ENCODE assay signal across 22 cellular contexts in genomic region chr6:162603231-162603630, GRCh38.
"Had no signal": no experiment of that assay in that cellular context is flagged by ENCODE, and none has a peak within 500 bp of the region (broad histone marks: within the 10 kb centered on the region; RNA-seq: fewer than 3 reads in every experiment).

No MANE protein-coding gene starts in this region.

- H3K36me3 Mint-ChIP-seq: immature natural killer cell, mesothelial cell of epicardium had no signal

- H3K36me3 ChIP-seq: esophagus muscularis mucosa, gastrocnemius medialis, heart left ventricle, left lung, lower lobe of right lung had no signal

- H3K27ac Mint-ChIP-seq: immature natural killer cell, mesothelial cell of epicardium, naive B cell had no signal

- H3K9me3 ChIP-seq: esophagus muscularis mucosa, gastrocnemius medialis, heart left ventricle, left lung, lower lobe of right lung, mucosa of descending colon had no signal

- H3K4me3 ChIP-seq: coronary artery, esophagus muscularis mucosa, gastrocnemius medialis, heart left ventricle, hepatocyte, left lung, lower lobe of right lung, mucosa of descending colon had no signal

- H3K27ac ChIP-seq: coronary artery, dorsolateral prefrontal cortex, esophagus muscularis mucosa, foreskin keratinocyte, gastrocnemius medialis, heart left ventricle, hepatocyte, left lung, lower lobe of right lung had no signal

- H3K4me1 Mint-ChIP-seq: immature natural killer cell, mesothelial cell of epicardium, naive B cell had no signal

- DNase-seq: dermis blood vessel endothelial cell; dorsolateral prefrontal cortex; effector CD4-positive, alpha-beta T cell; effector memory CD4-positive, alpha-beta T cell; foreskin keratinocyte; gastrocnemius medialis; immature natural killer cell; islet precursor cell; kidney; kidney glomerular epithelial cell; left lung; lower lobe of right lung; mesenchymal stem cell; mucosa of descending colon; naive B cell had no signal

- H3K4me2 ChIP-seq: hepatocyte had no signal

- H3K27me3 ChIP-seq: dorsolateral prefrontal cortex, esophagus muscularis mucosa, foreskin keratinocyte, gastrocnemius medialis, heart left ventricle, hepatocyte, left lung had no signal

- H3K4me1 ChIP-seq: esophagus muscularis mucosa, foreskin keratinocyte, gastrocnemius medialis, left lung, lower lobe of right lung had no signal

- H3K4me3 Mint-ChIP-seq: immature natural killer cell, mesothelial cell of epicardium, naive B cell had no signal

- H3K9me3 Mint-ChIP-seq: mesothelial cell of epicardium had no signal

- H3K79me2 ChIP-seq: hepatocyte had no signal

- ATAC-seq: foreskin keratinocyte, gastrocnemius medialis, left lung, lower lobe of right lung, mucosa of descending colon had no signal

- H2AFZ ChIP-seq: hepatocyte had no signal

- FAIRE-seq: colon, endothelial cell of umbilical vein, kidney had no signal

- H3K27me3 Mint-ChIP-seq: naive B cell had no signal
